ENCODE assay signal across 9 cellular contexts in genomic region chr14:35337074-35337556, GRCh38. TPM values are rescaled to one million over a fixed set of nuclear protein-coding genes. Genes with fewer than 3 reads are reported as not detected.
A peak's percentile ranks its signal among the peaks of the same experiment; 100 is the strongest.
DNase-seq lines count a peak whose midpoint lies in the region; ATAC-seq and TF ChIP-seq lines count a peak whose summit lies in the region.
"Had no signal": no experiment of that assay in that cellular context is flagged by ENCODE, and none has a peak within 500 bp of the region (broad histone marks: within the 10 kb centered on the region; RNA-seq: fewer than 3 reads in every experiment).

No MANE protein-coding gene starts in this region.

- intact Hi-C loops in esophagus squamous epithelium (cut with DNase I): loop anchor here (2.0 to 5.0 kb wide), 2 partner anchors 36 to 65 kb away; partner anchors contain the start of gene NFKBIA

- H3K4me1 Mint-ChIP-seq in activated naive CD8-positive, alpha-beta T cell treated with anti-CD3 and anti-CD28 coated beads, Interleukin-2, amount 10 ng/mL, durations not matched to agents 7 days and 5 days: peaks cover 47% of the 10 kb centered on the region
- peaks cover 47% of the 10 kb centered on the region for H3K4me1 Mint-ChIP-seq in activated naive CD8-positive, alpha-beta T cell treated with anti-CD3 and anti-CD28 coated beads for 36 hours
- H3K4me1 Mint-ChIP-seq in neural progenitor cell: peaks cover 35% of the 10 kb centered on the region

- H3K36me3 ChIP-seq in esophagus squamous epithelium (no peaks in the 10 kb centered on the region), neural progenitor cell (no peaks in the 10 kb centered on the region), upper lobe of left lung (no peaks in the 10 kb centered on the region)
- H3K36me3 ChIP-seq: WERI-Rb-1 had no signal

- H3K9me3 ChIP-seq in esophagus squamous epithelium (no peaks in the 10 kb centered on the region), neural progenitor cell (ENCODE audit: low read depth) (no peaks in the 10 kb centered on the region), upper lobe of left lung (no peaks in the 10 kb centered on the region)

- peak overlapping the region; percentile 84 to 94 (median 90) for H3K27ac ChIP-seq in esophagus squamous epithelium
- no peak overlapping the region for H3K27ac ChIP-seq in neural progenitor cell
- H3K27ac ChIP-seq in upper lobe of left lung: peak overlapping the region; percentile 82 to 97 (median 88)
- H3K27ac ChIP-seq: WERI-Rb-1 had no signal

- POLR2A ChIA-PET in activated naive CD8-positive, alpha-beta T cell treated with anti-CD3 and anti-CD28 coated beads, Interleukin-2, amount 10 ng/mL, durations not matched to agents 7 days and 5 days (lab: Charles Lee): interaction anchor here (1.3 to 2.4 kb wide), 3 partner anchors 31 to 67 kb away, joined by 4 to 7 read pairs (median 5); partner anchors contain the start of genes NFKBIA and PSMA6

- no peak overlapping the region for H3K4me2 ChIP-seq in neural progenitor cell

- peak in 2 of 6 experiments; percentile 8 to 9 for TF ChIP-seq CTCF in esophagus squamous epithelium (IDR thresholded peaks at IDR 0.05)
- no peak for TF ChIP-seq CTCF in neural progenitor cell (IDR thresholded peaks at IDR 0.05)
- TF ChIP-seq CTCF in upper lobe of left lung (IDR thresholded peaks at IDR 0.05): no peak

- WGBS in esophagus squamous epithelium, 2 donors: 40 to 61% methylated on average over 7 to 8 of the region's 9 CpGs
- 47 to 50% methylated on average over 7 to 9 of the region's 9 CpGs for WGBS in upper lobe of left lung, 2 donors

- no peak for DNase-seq in activated naive CD8-positive, alpha-beta T cell treated with anti-CD3 and anti-CD28 coated beads, Interleukin-2, amount 10 ng/mL, durations not matched to agents 7 days and 5 days
- no peak for DNase-seq in activated naive CD8-positive, alpha-beta T cell treated with anti-CD3 and anti-CD28 coated beads for 36 hours
- DNase-seq in esophagus squamous epithelium (lab: John Stamatoyannopoulos, UW) (no peak), neural progenitor cell (ENCODE audit: low spot score) (no peak), upper lobe of left lung (no peak), NCI-H1930 (lab: John Stamatoyannopoulos, UW) (no peak)
- DNase-seq: WERI-Rb-1 had no signal

- no peaks in the 10 kb centered on the region for H3K79me2 ChIP-seq in neural progenitor cell (ENCODE audit: low read depth)

- no peaks in the 10 kb centered on the region for H3K9me3 Mint-ChIP-seq in activated naive CD8-positive, alpha-beta T cell treated with anti-CD3 and anti-CD28 coated beads, Interleukin-2, amount 10 ng/mL, durations not matched to agents 7 days and 5 days
- H3K9me3 Mint-ChIP-seq in activated naive CD8-positive, alpha-beta T cell treated with anti-CD3 and anti-CD28 coated beads for 36 hours: no peaks in the 10 kb centered on the region
- H3K9me3 Mint-ChIP-seq in neural progenitor cell: no peaks in the 10 kb centered on the region

- ATAC-seq in activated naive CD8-positive, alpha-beta T cell treated with anti-CD3 and anti-CD28 coated beads, Interleukin-2, amount 10 ng/mL, durations not matched to agents 7 days and 5 days (ENCODE audit: low read depth): no peak
- ATAC-seq in upper lobe of left lung (ENCODE audit: low FRiP score in 2 of 2) (no peak), HG02852 (IDR thresholded peaks at IDR 0.05; ENCODE audit: unreplicated experiment) (no peak), HG03521 (IDR thresholded peaks at IDR 0.05; ENCODE audit: unreplicated experiment) (no peak)

- H4K20me1 ChIP-seq in neural progenitor cell (ENCODE audit: low read depth): no peaks in the 10 kb centered on the region

- no peak overlapping the region for H3K4me3 Mint-ChIP-seq in activated naive CD8-positive, alpha-beta T cell treated with anti-CD3 and anti-CD28 coated beads, Interleukin-2, amount 10 ng/mL, durations not matched to agents 7 days and 5 days
- H3K4me3 Mint-ChIP-seq in activated naive CD8-positive, alpha-beta T cell treated with anti-CD3 and anti-CD28 coated beads for 36 hours: no peak overlapping the region
- no peak overlapping the region for H3K4me3 Mint-ChIP-seq in neural progenitor cell

- H3K4me1 ChIP-seq in esophagus squamous epithelium (peaks cover 92 to 100% (median 95%) of the 10 kb centered on the region in 3 donors), neural progenitor cell (peaks cover 32% of the 10 kb centered on the region), upper lobe of left lung (peaks cover 93 to 98% (median 96%) of the 10 kb centered on the region in 4 donors)

- H3K27ac Mint-ChIP-seq in activated naive CD8-positive, alpha-beta T cell treated with anti-CD3 and anti-CD28 coated beads, Interleukin-2, amount 10 ng/mL, durations not matched to agents 7 days and 5 days: peak overlapping the region; percentile 25
- no peak overlapping the region for H3K27ac Mint-ChIP-seq in activated naive CD8-positive, alpha-beta T cell treated with anti-CD3 and anti-CD28 coated beads for 36 hours
- peak overlapping the region; percentile 87 for H3K27ac Mint-ChIP-seq in neural progenitor cell

- no peaks in the 10 kb centered on the region for H3K36me3 Mint-ChIP-seq in activated naive CD8-positive, alpha-beta T cell treated with anti-CD3 and anti-CD28 coated beads, Interleukin-2, amount 10 ng/mL, durations not matched to agents 7 days and 5 days
- H3K36me3 Mint-ChIP-seq in activated naive CD8-positive, alpha-beta T cell treated with anti-CD3 and anti-CD28 coated beads for 36 hours: no peaks in the 10 kb centered on the region
- no peaks in the 10 kb centered on the region for H3K36me3 Mint-ChIP-seq in neural progenitor cell

- no peak for TF ChIP-seq POLR2A in esophagus squamous epithelium (IDR thresholded peaks at IDR 0.05)
- TF ChIP-seq POLR2A in upper lobe of left lung (IDR thresholded peaks at IDR 0.05): no peak

- peak overlapping the region in 2 of 4 donors; percentile 6 to 26 for H3K4me3 ChIP-seq in esophagus squamous epithelium
- no peak overlapping the region for H3K4me3 ChIP-seq in neural progenitor cell
- H3K4me3 ChIP-seq in upper lobe of left lung: no peak overlapping the region

- H3F3A ChIP-seq in neural progenitor cell (ENCODE audit: low read depth): peaks cover 23% of the 10 kb centered on the region

- H3K27me3 ChIP-seq in esophagus squamous epithelium (no peaks in the 10 kb centered on the region), neural progenitor cell (no peaks in the 10 kb centered on the region), upper lobe of left lung (no peaks in the 10 kb centered on the region)

- no peaks in the 10 kb centered on the region for H3K27me3 Mint-ChIP-seq in activated naive CD8-positive, alpha-beta T cell treated with anti-CD3 and anti-CD28 coated beads, Interleukin-2, amount 10 ng/mL, durations not matched to agents 7 days and 5 days
- H3K27me3 Mint-ChIP-seq in activated naive CD8-positive, alpha-beta T cell treated with anti-CD3 and anti-CD28 coated beads for 36 hours: no peaks in the 10 kb centered on the region
- H3K27me3 Mint-ChIP-seq in neural progenitor cell (ENCODE audit: insufficient read depth, low read depth): peaks cover 5% of the 10 kb centered on the region

- no peak for TF ChIP-seq EP300 in upper lobe of left lung (IDR thresholded peaks at IDR 0.05)

- H3K9ac ChIP-seq in neural progenitor cell: no peak overlapping the region

- peak overlapping the region; percentile 83 for H2AFZ ChIP-seq in neural progenitor cell (replicated peaks)

RNA-seq across cellular contexts. Expression of gene PSMA6, which starts 44.9 kb away (rescaled TPM):
- total RNA-seq in activated naive CD8-positive, alpha-beta T cell treated with anti-CD3 and anti-CD28 coated beads, Interleukin-2, amount 10 ng/mL, durations not matched to agents 7 days and 5 days: 100 to 1,000 TPM; 213 to 221 TPM
- 100 to 1,000 TPM; 401 to 404 TPM for total RNA-seq in activated naive CD8-positive, alpha-beta T cell treated with anti-CD3 and anti-CD28 coated beads for 36 hours
- total RNA-seq in esophagus squamous epithelium (100 to 1,000 TPM in 3 of 4 donors, 10 to 100 TPM in 1; 95.6 to 244 (median 169) TPM), neural progenitor cell (ENCODE audit: low replicate concordance) (241 and 344 TPM in 2 replicates), upper lobe of left lung (100 to 1,000 TPM in 4 of 6 donors, 10 to 100 TPM in 2; 63.9 to 213 (median 162) TPM)
